20 cellular contexts compared by ENCODE assay signal in genomic region chr10:29098423-29098822, GRCh38.
A peak's percentile ranks its signal among the peaks of the same experiment; 100 is the strongest.
DNase-seq lines count a peak whose midpoint lies in the region; ATAC-seq, FAIRE-seq and TF ChIP-seq lines count a peak whose summit lies in the region.
"Had no signal": no experiment of that assay in that cellular context is flagged by ENCODE, and none has a peak within 500 bp of the region (broad histone marks: within the 10 kb centered on the region; RNA-seq: fewer than 3 reads in every experiment).

No MANE protein-coding gene starts in this region.

- intact Hi-C loops in PC-3 (cut with micrococcal nuclease), result no loop called here
- intact Hi-C loops in K562 (cut with micrococcal nuclease), result no loop called here

- peaks cover 3% of the 10 kb centered on the region; the same call in 1 of the 3 replicates for H3K4me1 ChIP-seq in A549
- H3K4me1 ChIP-seq in PC-3 (ENCODE audit: insufficient read depth, low read length), result peaks cover 31% of the 10 kb centered on the region
- no peaks in the 10 kb centered on the region for H3K4me1 ChIP-seq in K562 (replicated peaks in 1 of 2; ENCODE audit: control insufficient read depth in 2 of 2, insufficient read depth in 2 of 2, low read length in 2 of 2)
- H3K4me1 ChIP-seq in smooth muscle cell (ENCODE audit: low read depth), result peaks cover 10% of the 10 kb centered on the region
- H3K4me1 ChIP-seq in endodermal cell (ENCODE audit: control insufficient read depth, insufficient read depth, low read length), result peaks cover 23% of the 10 kb centered on the region
- H3K4me1 ChIP-seq: BLaER1 had no signal

- POLR2A ChIA-PET in A549 (lab: Yijun Ruan, JAX) (no interaction called here), PC-3 (lab: Charles Lee; ENCODE audit: unreplicated experiment) (no interaction called here), K562 (lab: Yijun Ruan, JAX) (no interaction called here)

- H3K9me2 ChIP-seq in PC-3 (replicated peaks; ENCODE audit: low read length), result no peaks in the 10 kb centered on the region

- H3K9me1 ChIP-seq in K562 (ENCODE audit: control insufficient read depth, insufficient read depth, low read length), result no peaks in the 10 kb centered on the region

- TF ChIP-seq CTCF in A549 (IDR thresholded peaks at IDR 0.05), result no peak
- no peak for TF ChIP-seq CTCF in PC-3 (conservative IDR thresholded peaks at IDR 0.05; ENCODE audit: low read depth, low read length)
- TF ChIP-seq CTCF in K562 (IDR thresholded peaks at IDR 0.05 in 2 of 3, conservative IDR thresholded peaks at IDR 0.05 in 1 of 3; ENCODE audit: insufficient read depth in 2 of 3, low read depth in 1 of 3, low read length in 3 of 3), result no peak
- no peak for TF ChIP-seq CTCF in smooth muscle cell (IDR thresholded peaks at IDR 0.05; ENCODE audit: borderline replicate concordance, insufficient read depth, poor library complexity, severe bottlenecking)
- TF ChIP-seq CTCF in endodermal cell (conservative IDR thresholded peaks at IDR 0.05), result no peak

- H4K20me1 ChIP-seq in PC-3 (ENCODE audit: low read length) (no peaks in the 10 kb centered on the region), K562 (replicated peaks; ENCODE audit: control insufficient read depth, insufficient read depth, low read length) (no peaks in the 10 kb centered on the region), smooth muscle cell (ENCODE audit: low read depth) (no peaks in the 10 kb centered on the region)
- H4K20me1 ChIP-seq: BLaER1 had no signal

- H2AFZ ChIP-seq in PC-3 (ENCODE audit: low read length) (no peak overlapping the region), K562 (ENCODE audit: low read depth, low read length) (no peak overlapping the region), smooth muscle cell (ENCODE audit: low read depth) (no peak overlapping the region)
- H2AFZ ChIP-seq: GM23338 had no signal

- no peaks in the 10 kb centered on the region for H3K36me3 Mint-ChIP-seq in endodermal cell (ENCODE audit: low read depth)
- H3K36me3 Mint-ChIP-seq: CD4-positive, CD25-positive, alpha-beta regulatory T cell; CD8-positive, alpha-beta T cell had no signal

- H3K4me1 Mint-ChIP-seq in endodermal cell, result peaks cover 46% of the 10 kb centered on the region
- H3K4me1 Mint-ChIP-seq: B cell; CD4-positive, CD25-positive, alpha-beta regulatory T cell had no signal

- no peaks in the 10 kb centered on the region for H3K27me3 ChIP-seq in PC-3 (ENCODE audit: low read length)
- H3K27me3 ChIP-seq in K562 (ENCODE audit: control insufficient read depth in 2 of 2, insufficient read depth in 2 of 2, low read length in 2 of 2), result peaks cover 9 to 24% of the 10 kb centered on the region in 2 experiments; a peak in 4 of 5 replicates
- no peaks in the 10 kb centered on the region for H3K27me3 ChIP-seq in smooth muscle cell (ENCODE audit: low read depth)
- no peaks in the 10 kb centered on the region for H3K27me3 ChIP-seq in endodermal cell (ENCODE audit: control insufficient read depth, insufficient read depth, low read length, poor library complexity, severe bottlenecking)
- H3K27me3 ChIP-seq: BLaER1 had no signal

- H3K4me3 ChIP-seq in A549 (no peak overlapping the region), PC-3 (ENCODE audit: low read length) (no peak overlapping the region), K562 (no peak overlapping the region), smooth muscle cell (no peak overlapping the region), endodermal cell (ENCODE audit: low read length) (no peak overlapping the region)
- H3K4me3 ChIP-seq: BLaER1, GM12878, GM23338, HAP-1 had no signal

- in situ Hi-C loops in K562 (cut with MboI), result no loop called here

- H3K27ac Mint-ChIP-seq in endodermal cell, result no peak overlapping the region
- H3K27ac Mint-ChIP-seq: B cell; CD8-positive, alpha-beta T cell; GM23338 had no signal

- DNase-seq in A549 (ENCODE audit: low read depth in 1 of 2, low spot score in 1 of 2) (no peak), PC-3 (no peak), K562 (ENCODE audit: extremely low read depth in 1 of 4, low spot score in 3 of 4) (no peak), smooth muscle cell (lab: John Stamatoyannopoulos, UW; ENCODE audit: unreplicated experiment) (no peak), hippocampal formation (lab: John Stamatoyannopoulos, UW) (no peak), NCI-H187 (lab: John Stamatoyannopoulos, UW) (no peak), endodermal cell (no peak)
- DNase-seq: CD4-positive, CD25-positive, alpha-beta regulatory T cell; CD8-positive, alpha-beta T cell; DMS 273 treated with DMSO at 0.1 percent for 48 hours; DMS79; EL; GDM1 had no signal

- H3K9ac ChIP-seq in PC-3 (ENCODE audit: low read length) (no peak overlapping the region), K562 (ENCODE audit: insufficient read depth in 1 of 2, low read depth in 2 of 2, low read length in 2 of 2) (no peak overlapping the region), smooth muscle cell (ENCODE audit: low read depth) (no peak overlapping the region), endodermal cell (ENCODE audit: extremely low read depth, low read length, poor library complexity, severe bottlenecking) (no peak overlapping the region)
- H3K9ac ChIP-seq: BLaER1 had no signal

- no peak overlapping the region for H3K27ac ChIP-seq in A549
- peak overlapping the region; percentile 67 for H3K27ac ChIP-seq in PC-3 (ENCODE audit: low read length)
- no peak overlapping the region for H3K27ac ChIP-seq in K562 (ENCODE audit: extremely low read depth, low read depth, low read length)
- H3K27ac ChIP-seq in smooth muscle cell (ENCODE audit: low read depth), result peak overlapping the region; percentile 65
- H3K27ac ChIP-seq in endodermal cell (ENCODE audit: low read depth, low read length), result no peak overlapping the region
- H3K27ac ChIP-seq: BLaER1 had no signal

- peaks cover 3% of the 10 kb centered on the region for H3F3A ChIP-seq in PC-3 (ENCODE audit: low read length, unreplicated experiment)
- peaks cover 14% of the 10 kb centered on the region for H3F3A ChIP-seq in smooth muscle cell (ENCODE audit: low read depth)

- no peak for TF ChIP-seq EP300 in A549 (IDR thresholded peaks at IDR 0.05)
- TF ChIP-seq EP300 in K562 (IDR thresholded peaks at IDR 0.05; ENCODE audit: low read length), result no peak

- H3K4me3 Mint-ChIP-seq in endodermal cell, result no peak overlapping the region
- H3K4me3 Mint-ChIP-seq: B cell; CD4-positive, CD25-positive, alpha-beta regulatory T cell; CD8-positive, alpha-beta T cell; GM23338 had no signal

- no peak for ATAC-seq in A549
- no peak for ATAC-seq in PC-3
- ATAC-seq in K562, result no peak
- ATAC-seq: CD8-positive, alpha-beta T cell; GM12878; GM23338 had no signal

- CTCF ChIA-PET in A549 (lab: Yijun Ruan, JAX) (interaction anchor here (1.2 kb wide), 1 partner anchor 435 kb away, joined by 3 read pairs; no protein-coding TSS in a partner anchor), PC-3 (lab: Charles Lee) (no interaction called here), K562 (lab: Yijun Ruan, JAX; ENCODE audit: low intra/inter-chr PET ratio) (interaction anchor here (0.6 kb wide), 1 partner anchor 141 kb away, joined by 4 read pairs; no protein-coding TSS in a partner anchor)

- peaks cover 8% of the 10 kb centered on the region for H3K9me3 ChIP-seq in A549
- H3K9me3 ChIP-seq in PC-3 (ENCODE audit: low read length), result no peaks in the 10 kb centered on the region
- no peaks in the 10 kb centered on the region; the same call in 1 of the 2 replicates for H3K9me3 ChIP-seq in K562 (replicated peaks; ENCODE audit: control insufficient read depth, insufficient read depth, low read depth, low read length)
- no peaks in the 10 kb centered on the region for H3K9me3 ChIP-seq in smooth muscle cell (replicated peaks; ENCODE audit: low read depth)
- peaks cover 18% of the 10 kb centered on the region for H3K9me3 ChIP-seq in endodermal cell (ENCODE audit: control insufficient read depth, low read length)
- H3K9me3 ChIP-seq: HAP-1 had no signal

- no peak for FAIRE-seq in A549 (lab: Jason Lieb, UNC)
- FAIRE-seq in K562 (lab: Jason Lieb, UNC), result no peak
- FAIRE-seq: D721Med, GM12878, H54 had no signal

- no peaks in the 10 kb centered on the region for H3K27me3 Mint-ChIP-seq in endodermal cell (ENCODE audit: insufficient read depth)

- TF ChIP-seq RAD21 in A549 (conservative IDR thresholded peaks at IDR 0.05 in 1 of 2, IDR thresholded peaks at IDR 0.05 in 1 of 2), result no peak
- no peak for TF ChIP-seq RAD21 in K562 (CRISPR knock-in tag; conservative IDR thresholded peaks at IDR 0.05 in 1 of 2, IDR thresholded peaks at IDR 0.05 in 1 of 2)

- WGBS in A549 (ENCODE audit: missing lambda C conversion rate), result 9% methylated on average over 1 of the region's 1 CpG
- WGBS in K562 (ENCODE audit: insufficient coverage, low coverage, missing lambda C conversion rate), result 0% methylated on average over 1 of the region's 1 CpG
- 100% methylated on average over 1 of the region's 1 CpG for WGBS in smooth muscle cell (ENCODE audit: low lambda C conversion rate)
- WGBS in endodermal cell (ENCODE audit: insufficient coverage in 1 of 2, insufficient read length in 1 of 2), 2 experiments, result 81 to 83% methylated on average over 1 of the region's 1 CpG

- H3K79me2 ChIP-seq in PC-3 (ENCODE audit: low read length) (no peaks in the 10 kb centered on the region), K562 (ENCODE audit: control insufficient read depth, insufficient read depth, low read length) (no peaks in the 10 kb centered on the region), smooth muscle cell (ENCODE audit: low read depth) (no peaks in the 10 kb centered on the region)

- peaks cover 15% of the 10 kb centered on the region for H3K9me3 Mint-ChIP-seq in endodermal cell

- BruUV-seq in PC-3 (replicated peaks; lab: Mats Ljungman, UMichigan) (no TSS peak), K562 (replicated peaks; lab: Mats Ljungman, UMichigan) (no TSS peak)

- H3K4me2 ChIP-seq in A549, result no peak overlapping the region
- no peak overlapping the region for H3K4me2 ChIP-seq in PC-3 (ENCODE audit: low read length)
- H3K4me2 ChIP-seq in K562 (ENCODE audit: insufficient read depth, low read length), result no peak overlapping the region
- no peak overlapping the region for H3K4me2 ChIP-seq in smooth muscle cell
- H3K4me2 ChIP-seq: BLaER1, GM23338 had no signal

- TF ChIP-seq POLR2A in A549 (IDR thresholded peaks at IDR 0.05; ENCODE audit: low read length) (no peak), K562 (conservative IDR thresholded peaks at IDR 0.05) (no peak)

- H3K36me3 ChIP-seq in PC-3 (ENCODE audit: low read depth, low read length) (no peaks in the 10 kb centered on the region), K562 (ENCODE audit: control insufficient read depth, insufficient read depth, low read length) (no peaks in the 10 kb centered on the region), smooth muscle cell (ENCODE audit: low read depth) (no peaks in the 10 kb centered on the region), endodermal cell (ENCODE audit: control insufficient read depth, insufficient read depth, low read length) (no peaks in the 10 kb centered on the region)
- H3K36me3 ChIP-seq: BLaER1, HAP-1 had no signal

TF ChIP-seq in A549, 52 proteins besides CTCF, POLR2A, EP300 and RAD21 (continues in another document):
- TF ChIP-seq JUNB (IDR thresholded peaks at IDR 0.05) (no peak), CHD4 (IDR thresholded peaks at IDR 0.05; ENCODE audit: borderline replicate concordance) (0 out of 2 replicates have a peak, but pooled peaks have one; percentile 66)

TF ChIP-seq in K562, 482 proteins besides CTCF, POLR2A, EP300 and RAD21 (continues in another document):
- peak; percentile 77 for TF ChIP-seq RBM25 (IDR thresholded peaks at IDR 0.05; ENCODE audit: low read depth, low read length, severe bottlenecking)

Comparison
In these comparisons a context has a peak if more than half of its experiments do, and no peak if none do; other contexts are left out.
1. H3K27ac ChIP-seq: peak in PC-3 (single experiment) and smooth muscle cell (single experiment); none in A549 (0 of 2), K562 (single experiment) and endodermal cell (single experiment).
2. Of the 35 proteins assayed by ChIP-seq in both K562 and A549: peak only in K562: none; only in A549: CHD4; in both: none; in neither: 33; mixed calls (peak in some experiments, not most) for 1.